ENCODE assay signal across 9 cellular contexts in genomic region chr4:10173039-10173753, GRCh38. TPM values are rescaled to one million over a fixed set of nuclear protein-coding genes. Genes with fewer than 3 reads are reported as not detected.
DNase-seq lines count a peak whose midpoint lies in the region; ATAC-seq and TF ChIP-seq lines count a peak whose summit lies in the region.
"Had no signal": no experiment of that assay in that cellular context is flagged by ENCODE, and none has a peak within 500 bp of the region (broad histone marks: within the 10 kb centered on the region; RNA-seq: fewer than 3 reads in every experiment).

No MANE protein-coding gene starts in this region.

- no peaks in the 10 kb centered on the region for H3K9me3 ChIP-seq in cardiac muscle cell (ENCODE audit: low read depth)

- H3K27me3 ChIP-seq in cardiac muscle cell = no peaks in the 10 kb centered on the region

- H3K27ac ChIP-seq in cardiac muscle cell = peak overlapping the region; percentile 91

- no peak for ATAC-seq in Right ventricle myocardium inferior

- H3K36me3 ChIP-seq in cardiac muscle cell = no peaks in the 10 kb centered on the region

- TF ChIP-seq CTCF in cardiac muscle cell (IDR thresholded peaks at IDR 0.05; ENCODE audit: low read depth, low read length) = peak; percentile 45
- peak; percentile 20 for TF ChIP-seq CTCF in epithelial cell of esophagus (IDR thresholded peaks at IDR 0.05; ENCODE audit: insufficient read depth, low read depth, low read length, missing control alignments)
- TF ChIP-seq CTCF in mesothelial cell of epicardium (IDR thresholded peaks at IDR 0.05; ENCODE audit: unreplicated experiment) = no peak
- TF ChIP-seq CTCF in GM13977 (IDR thresholded peaks at IDR 0.05; ENCODE audit: extremely low read depth, insufficient read depth, missing control alignments) = no peak

- H3K9me3 Mint-ChIP-seq in mesothelial cell of epicardium (peaks cover 1% of the 10 kb centered on the region), immature natural killer cell (no peaks in the 10 kb centered on the region)

- no peaks in the 10 kb centered on the region for H3K27me3 Mint-ChIP-seq in mesothelial cell of epicardium (ENCODE audit: low read depth)
- H3K27me3 Mint-ChIP-seq in immature natural killer cell (ENCODE audit: low read depth in 3 of 3) = peaks cover 1 to 3% (median 2%) of the 10 kb centered on the region in 3 donors

- H3K27ac Mint-ChIP-seq in mesothelial cell of epicardium (peak overlapping the region; percentile 92), immature natural killer cell (no peak overlapping the region)

- H3K4me3 Mint-ChIP-seq in mesothelial cell of epicardium (no peak overlapping the region), immature natural killer cell (no peak overlapping the region)

- in situ Hi-C loops in GM13977 (cut with MboI; ENCODE audit: low pct_unique_long_range_greater_than_20kb, low sequenced_read_pairs, unreplicated experiment) = loop anchor here (25.0 kb wide), 1 partner anchor 239 kb away; no protein-coding TSS in a partner anchor

- H3K4me1 Mint-ChIP-seq in mesothelial cell of epicardium (peaks cover 62% of the 10 kb centered on the region), immature natural killer cell (no peaks in the 10 kb centered on the region)

- DNase-seq in cardiac muscle cell (ENCODE audit: low read depth in 1 of 2, low spot score in 1 of 2) = peak in 1 of 2 donors; percentile 71
- DNase-seq in Right ventricle myocardium inferior (ENCODE audit: missing footprints) = no peak
- peak; percentile 72 for DNase-seq in epithelial cell of esophagus (ENCODE audit: low read depth)
- DNase-seq in mesothelial cell of epicardium (ENCODE audit: low spot score in 2 of 2, unreplicated experiment in 2 of 2) = no peak
- no peak for DNase-seq in immature natural killer cell
- DNase-seq in stimulated activated naive CD4-positive, alpha-beta T cell (lab: John Stamatoyannopoulos, UW) = no peak
- no peak for DNase-seq in GM13977 (ENCODE audit: low spot score)
- DNase-seq in stimulated activated naive CD4-positive, alpha-beta T cell treated with Interleukin-2 at 50 U/mL for 16 hours (lab: John Stamatoyannopoulos, UW) = no peak
- DNase-seq: anterior cingulate cortex had no signal

- intact Hi-C loops in Right ventricle myocardium inferior (cut with DNase I) = no loop called here

- H3K4me1 ChIP-seq in cardiac muscle cell (ENCODE audit: low read depth) = peaks cover 58% of the 10 kb centered on the region

- H3K36me3 Mint-ChIP-seq in mesothelial cell of epicardium (no peaks in the 10 kb centered on the region), immature natural killer cell (no peaks in the 10 kb centered on the region)

- no peak overlapping the region for H3K4me3 ChIP-seq in cardiac muscle cell
- H3K4me3 ChIP-seq in epithelial cell of esophagus (ENCODE audit: low read length) = no peak overlapping the region

RNA-seq across cellular contexts. Expression of gene WDR1, which starts 56.6 kb away (rescaled TPM):
- total RNA-seq in cardiac muscle cell (198 and 258 TPM in 2 replicates), Right ventricle myocardium inferior (210 TPM), mesothelial cell of epicardium (227 to 229 TPM (median 227 TPM) in 3 replicates)
- polyA plus RNA-seq in cardiac muscle cell (276 and 347 TPM in 2 replicates), immature natural killer cell (100 to 1,000 TPM; 339 to 509 (median 401) TPM)

Comparison
In these comparisons a context has a peak if more than half of its experiments do, and no peak if none do; other contexts are left out.
1. CTCF ChIP-seq: peak in cardiac muscle cell (single experiment) and epithelial cell of esophagus (single experiment); none in mesothelial cell of epicardium (single experiment) and GM13977 (single experiment).